In genomic region chr1:218171302-218171893, GRCh38 we compare ENCODE assay signal across 8 cellular contexts.
A peak's percentile ranks its signal among the peaks of the same experiment; 100 is the strongest.
DNase-seq lines count a peak whose midpoint lies in the region; ATAC-seq, FAIRE-seq and TF ChIP-seq lines count a peak whose summit lies in the region.

No MANE protein-coding gene starts in this region.

- no peaks in the 10 kb centered on the region for H4K20me1 ChIP-seq in keratinocyte (ENCODE audit: control insufficient read depth, extremely low read depth, insufficient read depth, low read length)

- peak; percentile 71 for ATAC-seq in GM18867 (IDR thresholded peaks at IDR 0.05; ENCODE audit: unreplicated experiment)
- no peak for ATAC-seq in GM18520 (IDR thresholded peaks at IDR 0.05; ENCODE audit: unreplicated experiment)
- no peak for ATAC-seq in GM19463 (IDR thresholded peaks at IDR 0.05; ENCODE audit: unreplicated experiment)
- ATAC-seq in HG03095 (IDR thresholded peaks at IDR 0.05; ENCODE audit: unreplicated experiment), result no peak

- no peak overlapping the region for H3K4me2 ChIP-seq in keratinocyte (ENCODE audit: control insufficient read depth, extremely low read depth, insufficient read depth, low read depth, low read length)

- no peak overlapping the region for H3K27ac ChIP-seq in keratinocyte (ENCODE audit: control insufficient read depth, insufficient read depth, low read length)

- no peak overlapping the region for H3K9ac ChIP-seq in keratinocyte (ENCODE audit: control insufficient read depth, extremely low read depth, insufficient read depth, low read length)

- FAIRE-seq in keratinocyte (lab: Jason Lieb, UNC), result no peak

- H3K4me1 ChIP-seq in keratinocyte (ENCODE audit: control insufficient read depth, extremely low read depth, insufficient read depth, low read length), result no peaks in the 10 kb centered on the region

- H2AFZ ChIP-seq in keratinocyte (ENCODE audit: control insufficient read depth, low read length), result no peak overlapping the region

- peaks cover 2% of the 10 kb centered on the region for H3K27me3 ChIP-seq in keratinocyte (ENCODE audit: control insufficient read depth, extremely low read depth, insufficient read depth, low read length)

- no peaks in the 10 kb centered on the region for H3K79me2 ChIP-seq in keratinocyte (ENCODE audit: control insufficient read depth, insufficient read depth, low read length)

- TF ChIP-seq CTCF in AG09319 (IDR thresholded peaks at IDR 0.05; ENCODE audit: low read depth, low read length) (peak; percentile 84), WI38 (IDR thresholded peaks at IDR 0.05; ENCODE audit: low read depth, low read length) (peak; percentile 53; the same call in 1 of the 2 replicates), keratinocyte (optimal IDR thresholded peaks at IDR 0.05 in 1 of 3, IDR thresholded peaks at IDR 0.05 in 1 of 3, conservative IDR thresholded peaks at IDR 0.05 in 1 of 3; ENCODE audit: extremely low read depth in 1 of 3, insufficient read depth in 2 of 3, low read length in 3 of 3) (peak in 2 of 3 experiments; percentile 45 to 60)

- dilution Hi-C loops in keratinocyte (cut with MboI; ENCODE audit: extremely low pct_ligation_motif_present, low sequenced_read_pairs), result no loop called here

- no peaks in the 10 kb centered on the region for H3K9me3 ChIP-seq in keratinocyte (ENCODE audit: control insufficient read depth, low read depth, low read length)

- H3K36me3 ChIP-seq in keratinocyte (ENCODE audit: control insufficient read depth in 2 of 2, extremely low read depth in 1 of 2, insufficient read depth in 2 of 2, low read length in 2 of 2), result no peaks in the 10 kb centered on the region

- H3K4me3 ChIP-seq in WI38 (ENCODE audit: low read depth, low read length) (no peak overlapping the region), keratinocyte (ENCODE audit: control insufficient read depth in 2 of 3, extremely low read depth in 1 of 3, insufficient read depth in 2 of 3, low read depth in 1 of 3, low read length in 3 of 3) (no peak overlapping the region)

- no peaks in the 10 kb centered on the region for H3K9me1 ChIP-seq in keratinocyte (ENCODE audit: control insufficient read depth, extremely low read depth, insufficient read depth, low read length)

- DNase-seq in AG09319 (ENCODE audit: extremely low read depth, low read depth), result peak; percentile 2
- peak; percentile 60 for DNase-seq in NCI-H1092 treated with DMSO at 0.1 percent for 48 hours (lab: John Stamatoyannopoulos, UW)
- DNase-seq in keratinocyte (ENCODE audit: low read depth, low spot score), result no peak
